19 cellular contexts compared by ENCODE assay signal in genomic region chr7:32865448-32865847, GRCh38.
"Had no signal": no experiment of that assay in that cellular context is flagged by ENCODE, and none has a peak within 500 bp of the region (broad histone marks: within the 10 kb centered on the region; RNA-seq: fewer than 3 reads in every experiment).

No MANE protein-coding gene starts in this region.

- H3K4me3 ChIP-seq: dorsolateral prefrontal cortex, heart right ventricle, left ventricle myocardium inferior, lower lobe of right lung, spleen had no signal

- H3K27me3 ChIP-seq: dorsolateral prefrontal cortex, heart right ventricle, spleen had no signal

- H3K4me3 Mint-ChIP-seq: memory B cell, nephron progenitor cell had no signal

- ATAC-seq: esophagus mucosa, sciatic nerve had no signal

- DNase-seq: cortex of kidney; dorsolateral prefrontal cortex; effector CD8-positive, alpha-beta T cell; heart right ventricle; hypothalamus; left ventricle myocardium inferior; lower lobe of right lung; midbrain; naive B cell; nephron progenitor cell; spleen; stimulated activated CD4-positive, alpha-beta T cell treated with anti-CD3 and anti-CD28 coated beads, Interleukin-15, amount 100 ng/mL, for 24 hours; stimulated activated CD4-positive, alpha-beta T cell treated with anti-CD3 and anti-CD28 coated beads, Interleukin-1b, Interleukin-23, amount 100 ng/mL, for 48 hours; stimulated activated CD4-positive, alpha-beta T cell treated with anti-CD3 and anti-CD28 coated beads, Interleukin-4, amount 100 ng/mL, for 4 hours; stimulated activated naive CD4-positive, alpha-beta T cell; trophoblast cell had no signal

- H3K9me3 ChIP-seq: left ventricle myocardium inferior, lower lobe of right lung had no signal

- H3K4me1 ChIP-seq: lower lobe of right lung, spleen had no signal

- H3K27ac ChIP-seq: dorsolateral prefrontal cortex, heart right ventricle, left ventricle myocardium inferior, lower lobe of right lung, spleen had no signal

- H3K27ac Mint-ChIP-seq: memory B cell had no signal

- H3K27me3 Mint-ChIP-seq: memory B cell, naive B cell had no signal
